Comparison of ENCODE assay signal across 8 cellular contexts in the genomic region with DNA sequence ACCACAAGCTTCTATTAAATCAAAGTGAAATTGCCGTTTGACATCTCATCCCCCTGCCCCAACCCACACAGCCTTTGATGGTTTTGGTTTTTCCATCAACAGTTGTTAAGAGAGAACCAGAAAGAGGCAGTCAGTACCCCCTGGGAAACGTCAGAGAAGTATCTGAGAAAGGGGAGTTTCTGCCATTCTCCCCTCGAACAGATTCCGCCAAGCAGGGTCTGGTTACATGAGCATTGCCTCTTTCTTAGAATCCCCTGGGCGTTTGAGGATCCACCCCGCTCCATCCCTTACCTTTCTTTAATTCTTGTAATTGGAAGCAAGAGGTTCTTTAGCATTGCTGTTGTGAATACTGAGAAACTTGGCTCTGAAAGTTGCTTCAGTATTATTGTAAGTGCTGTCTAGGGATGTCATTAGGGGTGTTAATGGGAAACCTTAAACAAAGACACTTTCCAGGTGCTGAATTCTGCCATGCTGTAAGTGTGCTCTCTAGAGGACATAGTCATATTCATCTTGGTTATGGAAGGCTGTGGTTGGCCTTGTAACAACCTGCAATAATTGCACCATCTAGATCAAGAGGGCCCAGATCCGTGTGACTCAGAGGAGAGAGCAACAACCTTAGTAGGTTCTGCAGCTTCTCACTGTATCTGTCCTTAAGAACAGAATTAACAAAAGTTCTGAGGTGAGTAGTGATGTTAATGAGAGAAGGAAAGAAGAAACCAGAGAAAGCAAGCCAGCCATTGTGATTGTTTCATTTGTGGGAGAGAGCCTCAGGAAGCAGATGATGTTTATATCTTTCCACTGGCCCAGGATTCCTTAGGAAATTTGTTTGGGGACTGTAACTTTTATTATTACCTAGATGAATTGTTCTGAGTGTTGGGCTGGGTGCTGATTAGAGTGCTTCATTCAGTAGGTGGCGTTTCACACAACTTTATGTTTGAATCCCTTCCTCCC. TPM values are rescaled to one million over a fixed set of nuclear protein-coding genes. Genes with fewer than 3 reads are reported as not detected.
DNase-seq lines count a peak whose midpoint lies in the region; ATAC-seq and TF ChIP-seq lines count a peak whose summit lies in the region.

No MANE protein-coding gene starts in this region.

- ATAC-seq in HG02870 (IDR thresholded peaks at IDR 0.05; ENCODE audit: unreplicated experiment) (peak; percentile 42), gastrocnemius medialis (peak; percentile 99 to 100)
- peak; percentile 91 for ATAC-seq in effector memory CD8-positive, alpha-beta T cell (replicated peaks)

- H3K36me3 ChIP-seq in gastrocnemius medialis: peaks cover 0 to 27% of the 10 kb centered on the region in 2 donors

- no peaks in the 10 kb centered on the region for H3K27me3 ChIP-seq in gastrocnemius medialis

- in situ Hi-C loops in gastrocnemius medialis (cut with MboI; ENCODE audit: low sequenced_read_pairs in 4 of 4): no loop called here

- H3K4me1 ChIP-seq in gastrocnemius medialis: peaks cover 82 to 83% of the 10 kb centered on the region in 2 donors

- peak; percentile 90 for DNase-seq in SW480 (ENCODE audit: low spot score)
- no peak for DNase-seq in effector memory CD8-positive, alpha-beta T cell
- DNase-seq in gastrocnemius medialis: peak; percentile 17 to 63
- DNase-seq in NCI-H2081 treated with DMSO at 0.1 percent for 48 hours (lab: John Stamatoyannopoulos, UW): no peak
- DNase-seq in NCI-H82 treated with DMSO at 0.1 percent for 48 hours (lab: John Stamatoyannopoulos, UW; ENCODE audit: unreplicated experiment): no peak
- DNase-seq in RPMI8226: no peak

- H3K9me3 ChIP-seq in gastrocnemius medialis: no peaks in the 10 kb centered on the region

- H3K36me3 Mint-ChIP-seq in effector memory CD8-positive, alpha-beta T cell (ENCODE audit: insufficient read depth): peaks cover 48% of the 10 kb centered on the region

- H3K27me3 Mint-ChIP-seq in effector memory CD8-positive, alpha-beta T cell: no peaks in the 10 kb centered on the region

- intact Hi-C loops in gastrocnemius medialis (cut with DNase I; ENCODE audit: low total_unique reads): no loop called here

- peak overlapping the region; percentile 38 to 75 for H3K27ac Mint-ChIP-seq in effector memory CD8-positive, alpha-beta T cell

- no peak for TF ChIP-seq POLR2A in gastrocnemius medialis (IDR thresholded peaks at IDR 0.05)

- H3K27ac ChIP-seq in C4-2B (no peak overlapping the region), gastrocnemius medialis (peak overlapping the region; percentile 60 to 73 (median 70))

- TF ChIP-seq CTCF in C4-2B (conservative IDR thresholded peaks at IDR 0.05): peak; percentile 17; the same call in 1 of the 2 replicates
- no peak for TF ChIP-seq CTCF in gastrocnemius medialis (IDR thresholded peaks at IDR 0.05 in 4 of 5, conservative IDR thresholded peaks at IDR 0.05 in 1 of 5)

- H3K4me1 Mint-ChIP-seq in effector memory CD8-positive, alpha-beta T cell (ENCODE audit: low read depth in 2 of 2): peaks cover 46 to 70% of the 10 kb centered on the region in 2 donors

- no peaks in the 10 kb centered on the region for H3K9me3 Mint-ChIP-seq in effector memory CD8-positive, alpha-beta T cell

- no peak overlapping the region for H3K4me3 ChIP-seq in gastrocnemius medialis

- peak overlapping the region; percentile 55 to 62 for H3K4me3 Mint-ChIP-seq in effector memory CD8-positive, alpha-beta T cell

RNA-seq across cellular contexts. Expression of gene TMBIM6, which starts 8.9 kb away (rescaled TPM):
- 100 to 1,000 TPM; 181 to 310 (median 224) TPM for total RNA-seq in gastrocnemius medialis

RNA-seq across cellular contexts. Expression of gene FMNL3, which starts 43.1 kb away (rescaled TPM):
- total RNA-seq in gastrocnemius medialis: 1 to 10 TPM; 2.0 to 5.5 (median 4.9) TPM

Comparison
In these comparisons a context has a peak if more than half of its experiments do, and no peak if none do; other contexts are left out.
1. ATAC-seq: peak in every context shown above with its lines; median percentile 100 in gastrocnemius medialis; 91 in effector memory CD8-positive, alpha-beta T cell; 42 in HG02870.
2. DNase-seq: peak in SW480 (single experiment) and gastrocnemius medialis (2 of 2); none in effector memory CD8-positive, alpha-beta T cell (0 of 3), NCI-H2081 treated with DMSO at 0.1 percent for 48 hours (single experiment), NCI-H82 treated with DMSO at 0.1 percent for 48 hours (single experiment) and RPMI8226 (single experiment).